Comparison of ENCODE assay signal across 9 cellular contexts in genomic region chr19:10748924-10749434, GRCh38. TPM values are rescaled to one million over a fixed set of nuclear protein-coding genes. Genes with fewer than 3 reads are reported as not detected.
DNase-seq lines count a peak whose midpoint lies in the region; ATAC-seq, FAIRE-seq and TF ChIP-seq lines count a peak whose summit lies in the region.
"Had no signal": no experiment of that assay in that cellular context is flagged by ENCODE, and none has a peak within 500 bp of the region (broad histone marks: within the 10 kb centered on the region; RNA-seq: fewer than 3 reads in every experiment).

No MANE protein-coding gene starts in this region.

- peaks cover 0 to 2% (median 0%) of the 10 kb centered on the region in 3 experiments; a peak in 2 of 7 replicates for H3K36me3 Mint-ChIP-seq in H9 (ENCODE audit: insufficient read depth in 1 of 3, low read depth in 3 of 3)
- H3K36me3 Mint-ChIP-seq in HFFc6 (ENCODE audit: low read depth) = no peaks in the 10 kb centered on the region

- H3K36me3 ChIP-seq in HAP-1 (replicated peaks) = no peaks in the 10 kb centered on the region

- H3K23ac ChIP-seq in H9 (ENCODE audit: insufficient read length, low read depth, low read length) = no peak overlapping the region

- H3K23me2 ChIP-seq in H9 (ENCODE audit: insufficient read length, low read depth, low read length, poor library complexity, severe bottlenecking) = no peaks in the 10 kb centered on the region

- no peak overlapping the region for H2BK15ac ChIP-seq in H9 (ENCODE audit: low read depth, low read length)

- no peak overlapping the region for H3K56ac ChIP-seq in H9 (ENCODE audit: insufficient read length, low read depth, low read length)

- H4K91ac ChIP-seq in H9 (ENCODE audit: insufficient read length, low read depth, low read length) = no peak overlapping the region

- no peaks in the 10 kb centered on the region for H4K20me1 ChIP-seq in H9 (ENCODE audit: control insufficient read depth, insufficient read depth, insufficient read length)

- H3K9me3 Mint-ChIP-seq in H9 (no peaks in the 10 kb centered on the region), HFFc6 (no peaks in the 10 kb centered on the region)
- H3K9me3 Mint-ChIP-seq: activated T-cell treated with anti-CD3 and anti-CD28 coated beads, Interleukin-2, amount 50 U/mL, for 72 hours had no signal

- no peak overlapping the region; a peak in 1 of 5 replicates for H3K4me3 Mint-ChIP-seq in H9
- H3K4me3 Mint-ChIP-seq in HFFc6 = no peak overlapping the region
- H3K4me3 Mint-ChIP-seq: activated T-cell treated with anti-CD3 and anti-CD28 coated beads, Interleukin-2, amount 50 U/mL, for 72 hours had no signal

- no peak overlapping the region for H2BK120ac ChIP-seq in H9 (ENCODE audit: low read depth, low read length, poor library complexity, severe bottlenecking)

- H2AFZ ChIP-seq in H9 (ENCODE audit: low read length) = no peak overlapping the region

- H2BK12ac ChIP-seq in H9 (ENCODE audit: insufficient read length, low read depth, low read length) = no peak overlapping the region

- H3K9ac ChIP-seq in H9 (ENCODE audit: extremely low read depth, insufficient read length, low read length) = no peak overlapping the region

- H3K4me1 ChIP-seq in A549 = peaks cover 68% of the 10 kb centered on the region
- no peaks in the 10 kb centered on the region for H3K4me1 ChIP-seq in H9 (ENCODE audit: insufficient read depth, low read length)
- H3K4me1 ChIP-seq in HAP-1 = no peaks in the 10 kb centered on the region

- no peak overlapping the region for H3T11ph ChIP-seq in H9 (ENCODE audit: low read length)

- ATAC-seq in A549 (peak; percentile 72 to 84), Right ventricle myocardium superior (ENCODE audit: poor library complexity) (peak; percentile 42), GM21515 (IDR thresholded peaks at IDR 0.05; ENCODE audit: unreplicated experiment) (no peak)

- peak overlapping the region; percentile 83 to 95 (median 93) for H3K27ac Mint-ChIP-seq in H9
- no peak overlapping the region; the same call in 1 of the 2 replicates for H3K27ac Mint-ChIP-seq in HFFc6
- H3K27ac Mint-ChIP-seq: activated T-cell treated with anti-CD3 and anti-CD28 coated beads, Interleukin-2, amount 50 U/mL, for 72 hours had no signal

- H3K14ac ChIP-seq in H9 (ENCODE audit: insufficient read depth, low read length) = no peak overlapping the region

- H4K8ac ChIP-seq in H9 (replicated peaks; ENCODE audit: insufficient read length, low read depth, low read length) = no peak overlapping the region

- H3K18ac ChIP-seq in H9 (ENCODE audit: insufficient read length, low read depth, low read length) = no peak overlapping the region

- H3K27me3 ChIP-seq in H9 (ENCODE audit: insufficient read depth, low read length) (no peaks in the 10 kb centered on the region), HAP-1 (ENCODE audit: low read depth) (no peaks in the 10 kb centered on the region)

- H3K79me1 ChIP-seq in H9 (ENCODE audit: insufficient read depth, low read depth, low read length, poor library complexity, severe bottlenecking) = peaks cover 8% of the 10 kb centered on the region

- intact Hi-C loops in Right ventricle myocardium superior (cut with DNase I) = no loop called here

- POLR2A ChIA-PET in A549 (lab: Yijun Ruan, JAX) = no interaction called here

- CTCF ChIA-PET in A549 (lab: Yijun Ruan, JAX) = no interaction called here

- H3K9me3 ChIP-seq in A549 = no peaks in the 10 kb centered on the region
- no peaks in the 10 kb centered on the region for H3K9me3 ChIP-seq in H9 (ENCODE audit: control insufficient read depth, low read depth, low read length)
- no peaks in the 10 kb centered on the region for H3K9me3 ChIP-seq in HAP-1

- peaks cover 6% of the 10 kb centered on the region for H3K79me2 ChIP-seq in H9 (ENCODE audit: insufficient read depth, low read length)

- no peak overlapping the region for H2BK20ac ChIP-seq in H9 (ENCODE audit: low read depth, low read length, poor library complexity, severe bottlenecking)

- H3K4me3 ChIP-seq in A549 (0 out of 3 replicates have a peak overlapping the region, but pooled peaks have one; percentile 2), skin epidermis (no peak overlapping the region), HAP-1 (no peak overlapping the region)

- no peak for FAIRE-seq in A549 (lab: Jason Lieb, UNC)

- no peak overlapping the region for H3K4ac ChIP-seq in H9 (ENCODE audit: low read depth, low read length)

- WGBS in A549 (ENCODE audit: missing lambda C conversion rate) = 2% methylated on average over 6 of the region's 10 CpGs
- no CpG with 5 or more reads among the region's 10 CpGs for WGBS in H9 (ENCODE audit: extremely low coverage, insufficient read length, low lambda C conversion rate)

- peak in 1 of 2 experiments; percentile 13; a peak in 1 of 5 replicates for TF ChIP-seq EP300 in A549 (IDR thresholded peaks at IDR 0.05)

- H3K4me2 ChIP-seq in A549 = peak overlapping the region; percentile 68
- no peak overlapping the region for H3K4me2 ChIP-seq in H9 (ENCODE audit: insufficient read depth, insufficient read length, low read length)

- H3K27me3 Mint-ChIP-seq in H9 (ENCODE audit: low read depth) (no peaks in the 10 kb centered on the region), HFFc6 (ENCODE audit: insufficient read depth) (peaks cover 1% of the 10 kb centered on the region; the same call in 1 of the 2 replicates)

- H3K4me1 Mint-ChIP-seq in H9 (peaks cover 32 to 35% of the 10 kb centered on the region in 2 experiments), HFFc6 (ENCODE audit: low read depth) (peaks cover 50% of the 10 kb centered on the region)

- DNase-seq in A549 (ENCODE audit: low read depth in 1 of 2, low spot score in 1 of 2) (peak; percentile 51 to 81), H9 (no peak), UCSD-AML1 (lab: John Stamatoyannopoulos, UW; ENCODE audit: unreplicated experiment) (peak; percentile 38), Right ventricle myocardium superior (peak; percentile 63), HFFc6 (no peak), HAP-1 (ENCODE audit: low spot score in 2 of 2) (no peak)
- DNase-seq: activated T-cell treated with anti-CD3 and anti-CD28 coated beads, Interleukin-2, amount 50 U/mL, for 72 hours had no signal

- no peak for TF ChIP-seq RAD21 in A549 (conservative IDR thresholded peaks at IDR 0.05 in 1 of 2, IDR thresholded peaks at IDR 0.05 in 1 of 2)

- TF ChIP-seq CTCF in A549 (IDR thresholded peaks at IDR 0.05) = no peak
- TF ChIP-seq CTCF in H9 (conservative IDR thresholded peaks at IDR 0.05) = no peak
- TF ChIP-seq CTCF in HFFc6 (IDR thresholded peaks at IDR 0.05) = no peak

- H3K27ac ChIP-seq in A549 (peak overlapping the region; percentile 78 to 91), H9 (ENCODE audit: insufficient read length, low read depth, low read length) (no peak overlapping the region), skin epidermis (peak overlapping the region in 17 of 21 experiments; percentile 1 to 79 (median 67))

- no peak for TF ChIP-seq POLR2A in A549 (IDR thresholded peaks at IDR 0.05; ENCODE audit: low read length)

- H2BK5ac ChIP-seq in H9 (ENCODE audit: insufficient read length, low read length) = no peak overlapping the region

- no peak overlapping the region for H4K5ac ChIP-seq in H9 (ENCODE audit: insufficient read length, low read depth, low read length)

- in situ Hi-C loops in HAP-1 (cut with MboI; ENCODE audit: low sequenced_read_pairs) = no loop called here

- H2AK5ac ChIP-seq in H9 (ENCODE audit: insufficient read length, low read length) = no peak overlapping the region

TF ChIP-seq in A549, 52 proteins besides CTCF, POLR2A, EP300 and RAD21 (continues in another document):
- TF ChIP-seq, protein P1, sequence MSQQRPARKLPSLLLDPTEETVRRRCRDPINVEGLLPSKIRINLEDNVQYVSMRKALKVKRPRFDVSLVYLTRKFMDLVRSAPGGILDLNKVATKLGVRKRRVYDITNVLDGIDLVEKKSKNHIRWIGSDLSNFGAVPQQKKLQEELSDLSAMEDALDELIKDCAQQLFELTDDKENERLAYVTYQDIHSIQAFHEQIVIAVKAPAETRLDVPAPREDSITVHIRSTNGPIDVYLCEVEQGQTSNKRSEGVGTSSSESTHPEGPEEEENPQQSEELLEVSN (IDR thresholded peaks at IDR 0.05; ENCODE audit: borderline replicate concordance, low read depth) = no peak
- TF ChIP-seq FOSL2 (IDR thresholded peaks at IDR 0.05) (no peak), FOSL2 (CRISPR knock-in tag; IDR thresholded peaks at IDR 0.05) (peak; percentile 62), EHMT2 (IDR thresholded peaks at IDR 0.05; ENCODE audit: low read depth) (no peak), HOXB13 (CRISPR knock-in tag; IDR thresholded peaks at IDR 0.05; ENCODE audit: low read depth) (no peak), RCOR1 (IDR thresholded peaks at IDR 0.05; ENCODE audit: low read depth, low read length) (no peak), HEYL (CRISPR knock-in tag; IDR thresholded peaks at IDR 0.05) (no peak), BHLHE40 (IDR thresholded peaks at IDR 0.05; ENCODE audit: low read depth, low read length) (peak; percentile 23; the same call in 1 of the 2 replicates)
- TF ChIP-seq, protein P2, sequence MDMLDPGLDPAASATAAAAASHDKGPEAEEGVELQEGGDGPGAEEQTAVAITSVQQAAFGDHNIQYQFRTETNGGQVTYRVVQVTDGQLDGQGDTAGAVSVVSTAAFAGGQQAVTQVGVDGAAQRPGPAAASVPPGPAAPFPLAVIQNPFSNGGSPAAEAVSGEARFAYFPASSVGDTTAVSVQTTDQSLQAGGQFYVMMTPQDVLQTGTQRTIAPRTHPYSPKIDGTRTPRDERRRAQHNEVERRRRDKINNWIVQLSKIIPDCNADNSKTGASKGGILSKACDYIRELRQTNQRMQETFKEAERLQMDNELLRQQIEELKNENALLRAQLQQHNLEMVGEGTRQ (IDR thresholded peaks at IDR 0.05) = peak; percentile 84

RNA-seq across cellular contexts. Expression of gene DNM2, which starts 31.1 kb away (rescaled TPM):
- 32.9 and 52.4 TPM in 2 replicates for polyA plus RNA-seq in A549 (2011; rRNA removed)
- 32.5 and 44.3 TPM in 2 replicates for polyA plus RNA-seq in A549 (2012; cell fraction: cytosol; rRNA removed)
- 83.5 and 91.5 TPM in 2 replicates for polyA plus RNA-seq in A549 (2012; cell fraction: nucleus; rRNA removed)
- polyA plus RNA-seq in A549 (2017; fragmentation: RNase III; extraction: RNeasy Plus Mini Kit Qiagen cat#74134 plus additional on column Dnase treatment) = 55.8 to 58.5 TPM (median 57.3 TPM) in 3 replicates
- 128 and 145 TPM in 2 replicates for polyA minus RNA-seq in A549 (2011; rRNA and poly(A)+ RNA removed)
- total RNA-seq in H9 (2021) = 136 and 152 TPM in 2 replicates
- 180 TPM for total RNA-seq in Right ventricle myocardium superior
- total RNA-seq in HFFc6 (2021; fragmentation: NEBNext Ultra II Directional; extraction: Animal tissue kit (Norgen Biotek cat#: 25700)) = 100 to 1,000 TPM in 1 of 6 experiments, 10 to 100 TPM in 5; 91.5 to 122 (median 99.5) TPM

RNA-seq across cellular contexts. Expression of gene QTRT1, which starts 47.7 kb away (rescaled TPM):
- 23.6 and 24.3 TPM in 2 replicates for polyA plus RNA-seq in A549 (2011; rRNA removed)
- 77.6 and 81.1 TPM in 2 replicates for polyA plus RNA-seq in A549 (2012; cell fraction: cytosol; rRNA removed)
- 264 and 338 TPM in 2 replicates for polyA plus RNA-seq in A549 (2012; cell fraction: nucleus; rRNA removed)
- 42.2 to 47.6 TPM (median 42.5 TPM) in 3 replicates for polyA plus RNA-seq in A549 (2017; fragmentation: RNase III; extraction: RNeasy Plus Mini Kit Qiagen cat#74134 plus additional on column Dnase treatment)
- polyA minus RNA-seq in A549 (2011; rRNA and poly(A)+ RNA removed) = 7.8 and 16.5 TPM in 2 replicates
- total RNA-seq in H9 (2021) = 63.1 and 63.6 TPM in 2 replicates
- total RNA-seq in Right ventricle myocardium superior = 24.8 TPM
- 10 to 100 TPM; 28.6 to 36.8 (median 35.0) TPM for total RNA-seq in HFFc6 (2021; fragmentation: NEBNext Ultra II Directional; extraction: Animal tissue kit (Norgen Biotek cat#: 25700))

Comparison
In these comparisons a context has a peak if more than half of its experiments do, and no peak if none do; other contexts are left out.
1. DNase-seq: peak in A549 (2 of 2), UCSD-AML1 (single experiment) and Right ventricle myocardium superior (single experiment); none in H9 (single experiment), HFFc6 (single experiment) and HAP-1 (0 of 2).